ENCODE assay signal across 21 cellular contexts in the genomic region with DNA sequence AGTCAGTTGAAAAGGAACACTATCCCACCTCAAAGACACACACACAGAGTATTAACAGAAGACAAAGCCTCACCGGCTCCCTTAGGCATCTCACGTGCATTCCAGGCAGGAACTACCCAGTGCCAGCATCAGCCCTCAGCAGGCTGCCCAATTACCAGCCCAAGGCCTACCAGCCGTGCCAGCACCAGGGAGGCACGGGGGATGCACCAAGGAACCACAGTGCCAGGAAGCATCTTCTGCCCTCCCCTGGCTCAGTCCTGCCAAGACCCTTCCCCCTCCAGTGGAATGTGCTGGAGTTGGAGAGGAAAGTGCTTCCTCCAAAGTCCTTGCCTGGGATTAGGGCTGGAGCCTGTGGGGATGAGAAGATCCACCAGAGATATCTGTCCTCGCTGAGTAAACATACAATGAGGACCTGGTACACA. TPM values are rescaled to one million over a fixed set of nuclear protein-coding genes. Genes with fewer than 3 reads are reported as not detected.
DNase-seq lines count a peak whose midpoint lies in the region; ATAC-seq and TF ChIP-seq lines count a peak whose summit lies in the region.
"Had no signal": no experiment of that assay in that cellular context is flagged by ENCODE, and none has a peak within 500 bp of the region (broad histone marks: within the 10 kb centered on the region; RNA-seq: fewer than 3 reads in every experiment).

No MANE protein-coding gene starts in this region.

- no peak for TF ChIP-seq EP300 in upper lobe of left lung (IDR thresholded peaks at IDR 0.05)

- TF ChIP-seq POLR2A in upper lobe of left lung (IDR thresholded peaks at IDR 0.05) = no peak

- H3K9me3 ChIP-seq in mammary epithelial cell (replicated peaks; ENCODE audit: insufficient read depth, low read length) (no peaks in the 10 kb centered on the region), neuronal stem cell (replicated peaks in 1 of 2; ENCODE audit: control insufficient read depth in 2 of 2, insufficient read depth in 1 of 2, low read depth in 1 of 2, low read length in 2 of 2) (peaks cover 0 to 2% of the 10 kb centered on the region in 2 donors), upper lobe of left lung (no peaks in the 10 kb centered on the region)

- H3K27me3 ChIP-seq in mammary epithelial cell (ENCODE audit: insufficient read depth, low read length) = no peaks in the 10 kb centered on the region
- H3K27me3 ChIP-seq in neuronal stem cell (ENCODE audit: control insufficient read depth in 3 of 3, insufficient read depth in 3 of 3, low read depth in 1 of 3, low read length in 3 of 3) = peaks cover 0 to 5% (median 0%) of the 10 kb centered on the region in 3 experiments
- H3K27me3 ChIP-seq in upper lobe of left lung = no peaks in the 10 kb centered on the region
- H3K27me3 ChIP-seq: cardiac muscle cell had no signal

- H3K9ac ChIP-seq in mammary epithelial cell (ENCODE audit: insufficient read depth, low read length) (peak overlapping the region; percentile 74), neuronal stem cell (ENCODE audit: low read depth, low read length, poor library complexity) (no peak overlapping the region)

- BruUV-seq in mammary epithelial cell (replicated peaks; lab: Mats Ljungman, UMichigan) = no TSS peak

- H3K23ac ChIP-seq in neuronal stem cell (ENCODE audit: low read depth, low read length, poor library complexity) = no peak overlapping the region

- DNase-seq in Daoy (ENCODE audit: low read depth) (peak; percentile 17), NCI-H69 (lab: John Stamatoyannopoulos, UW) (peak; percentile 62), mammary epithelial cell (no peak), neuronal stem cell (ENCODE audit: low spot score) (no peak), upper lobe of left lung (no peak)
- DNase-seq: activated naive CD4-positive, alpha-beta T cell treated with anti-CD3 and anti-CD28 coated beads for 36 hours; DND-41; effector CD4-positive, alpha-beta T cell; Kasumi-1; NCI-H1930; NCI-H526; RPMI8226; stimulated activated naive CD4-positive, alpha-beta T cell treated with Interleukin-2 at 50 U/mL for 16 hours; T-helper 2 cell had no signal

- peak overlapping the region; percentile 48 for H2BK120ac ChIP-seq in neuronal stem cell (ENCODE audit: low read depth, low read length)

- dilution Hi-C loops in mammary epithelial cell (cut with HindIII; ENCODE audit: low sequenced_read_pairs) = loop anchor here (10.0 kb wide), 1 partner anchor 624 kb away; no protein-coding TSS in a partner anchor

- H2BK15ac ChIP-seq in neuronal stem cell (ENCODE audit: low read length) = peak overlapping the region; percentile 40

- no peak overlapping the region for H4K8ac ChIP-seq in neuronal stem cell (ENCODE audit: low read depth, low read length)

- H3K4me1 ChIP-seq in mammary epithelial cell (ENCODE audit: insufficient read depth, low read length) = peaks cover 66% of the 10 kb centered on the region
- peaks cover 0 to 12% of the 10 kb centered on the region in 2 donors for H3K4me1 ChIP-seq in neuronal stem cell (ENCODE audit: control insufficient read depth in 2 of 2, insufficient read depth in 1 of 2, low read depth in 1 of 2, low read length in 2 of 2)
- peaks cover 0 to 7% (median 2%) of the 10 kb centered on the region in 4 donors for H3K4me1 ChIP-seq in upper lobe of left lung

- H2AFZ ChIP-seq in mammary epithelial cell (ENCODE audit: low read depth, low read length) (peak overlapping the region; percentile 11), neuronal stem cell (ENCODE audit: low read length) (no peak overlapping the region)

- H3K36me3 ChIP-seq in mammary epithelial cell (ENCODE audit: insufficient read depth, low read length) (no peaks in the 10 kb centered on the region), neuronal stem cell (replicated peaks in 1 of 2; ENCODE audit: control insufficient read depth in 2 of 2, insufficient read depth in 2 of 2, low read length in 2 of 2) (no peaks in the 10 kb centered on the region), upper lobe of left lung (no peaks in the 10 kb centered on the region)
- H3K36me3 ChIP-seq: cardiac muscle cell had no signal

- H3K79me1 ChIP-seq in neuronal stem cell (ENCODE audit: low read depth, low read length) = no peaks in the 10 kb centered on the region

- H3K4me3 ChIP-seq in mammary epithelial cell (replicated peaks in 1 of 3; ENCODE audit: insufficient read depth in 1 of 3, low read depth in 2 of 3, low read length in 3 of 3) (no peak overlapping the region), neuronal stem cell (ENCODE audit: low read length in 2 of 2) (no peak overlapping the region), upper lobe of left lung (no peak overlapping the region)
- H3K4me3 ChIP-seq: cardiac muscle cell, skin epidermis had no signal

- peak overlapping the region; percentile 87 for H3K18ac ChIP-seq in neuronal stem cell (ENCODE audit: low read length)

- H4K20me1 ChIP-seq in mammary epithelial cell (ENCODE audit: insufficient read depth, low read length) = no peaks in the 10 kb centered on the region

- H4K91ac ChIP-seq in neuronal stem cell (ENCODE audit: low read depth, low read length, poor library complexity) = no peak overlapping the region

- H3K27ac ChIP-seq in mammary epithelial cell (ENCODE audit: insufficient read depth, low read depth, low read length) = peak overlapping the region; percentile 87
- no peak overlapping the region for H3K27ac ChIP-seq in neuronal stem cell (replicated peaks; ENCODE audit: low read length)
- no peak overlapping the region for H3K27ac ChIP-seq in upper lobe of left lung
- H3K27ac ChIP-seq: cardiac muscle cell had no signal

- H3K79me2 ChIP-seq in mammary epithelial cell (ENCODE audit: insufficient read depth, low read length) = no peaks in the 10 kb centered on the region

- TF ChIP-seq CTCF in mammary epithelial cell (conservative IDR thresholded peaks at IDR 0.05 in 1 of 2, IDR thresholded peaks at IDR 0.05 in 1 of 2; ENCODE audit: extremely low read depth in 1 of 2, insufficient read depth in 1 of 2, low read depth in 1 of 2, low read length in 2 of 2) (no peak), upper lobe of left lung (IDR thresholded peaks at IDR 0.05) (no peak)

- peak overlapping the region; percentile 30 for H2BK5ac ChIP-seq in neuronal stem cell (ENCODE audit: low read length)

- 11% methylated on average over 5 of the region's 5 CpGs for WGBS in mammary epithelial cell (ENCODE audit: low coverage, missing lambda C conversion rate)
- WGBS in neuronal stem cell (ENCODE audit: extremely low coverage in 2 of 2, insufficient read length in 2 of 2, insufficient replicate concordance in 1 of 2), 2 donors = no CpG with 5 or more reads among the region's 5 CpGs
- WGBS in upper lobe of left lung, 2 donors = 72 to 88% methylated on average over 1 to 5 of the region's 5 CpGs

- H3K14ac ChIP-seq in neuronal stem cell (ENCODE audit: low read length) = no peak overlapping the region

- H3K4me2 ChIP-seq in mammary epithelial cell (ENCODE audit: insufficient read depth, low read depth, low read length) = peak overlapping the region; percentile 4
- H3K4me2 ChIP-seq in neuronal stem cell (ENCODE audit: insufficient read depth, low read length, poor library complexity, severe bottlenecking) = no peak overlapping the region

- in situ Hi-C loops in mammary epithelial cell (cut with MboI; ENCODE audit: low sequenced_read_pairs in 2 of 2) = no loop called here

- ATAC-seq in GM19452 (IDR thresholded peaks at IDR 0.05; ENCODE audit: unreplicated experiment) (no peak), upper lobe of left lung (ENCODE audit: low FRiP score in 2 of 2) (no peak), GM21576 (IDR thresholded peaks at IDR 0.05; ENCODE audit: unreplicated experiment) (no peak), HG02610 (IDR thresholded peaks at IDR 0.05; ENCODE audit: unreplicated experiment) (no peak)
- ATAC-seq: HCT116 had no signal

- H2BK12ac ChIP-seq in neuronal stem cell (ENCODE audit: low read length) = no peak overlapping the region

- H3K4ac ChIP-seq in neuronal stem cell (ENCODE audit: low read length) = no peak overlapping the region

- peak overlapping the region; percentile 9 for H2AK5ac ChIP-seq in neuronal stem cell (ENCODE audit: low read depth, low read length)

- CTCF ChIA-PET in mammary epithelial cell (lab: Charles Lee; ENCODE audit: low non-redundant PET) = no interaction called here

- intact Hi-C loops in mammary epithelial cell (cut with micrococcal nuclease) = no loop called here

RNA-seq across cellular contexts. Expression of gene KRT19, which starts 11.0 kb away (rescaled TPM):
- 0.86 TPM in 1 of 2 replicates, not detected in the other for total RNA-seq in Daoy (2014; rRNA removed; shearing (Covaris generic))
- total RNA-seq in mammary epithelial cell (10 to 100 TPM in 1 of 2 donors, not detected in 1; 29.3 TPM), upper lobe of left lung (1,000 to 10,000 TPM in 1 of 6 donors, 100 to 1,000 TPM in 5; 235 to 1,101 (median 666) TPM)
- 1.7 TPM for polyA plus RNA-seq in mammary epithelial cell
- not detected for polyA minus RNA-seq in mammary epithelial cell
- polyA plus RNA-seq in neuronal stem cell (2013, experiment 1 of 2) = 106 TPM
- 103 TPM for polyA plus RNA-seq in neuronal stem cell (2013, experiment 2 of 2)
- total RNA-seq: activated naive CD4-positive, alpha-beta T cell treated with anti-CD3 and anti-CD28 coated beads for 36 hours had no signal

RNA-seq across cellular contexts. Expression of gene KRT15, which starts 20.4 kb away (rescaled TPM):
- total RNA-seq in Daoy (2014; rRNA removed; shearing (Covaris generic)) = 0.51 and 3.1 TPM in 2 replicates
- total RNA-seq in mammary epithelial cell = 1,000 to 10,000 TPM in 1 of 2 donors, 100 to 1,000 TPM in 1; 302 to 1,980 TPM
- 2,083 TPM for polyA plus RNA-seq in mammary epithelial cell
- 1,726 TPM for polyA minus RNA-seq in mammary epithelial cell
- 0.01 TPM for polyA plus RNA-seq in neuronal stem cell (2013, experiment 1 of 2)
- 0.01 TPM for polyA plus RNA-seq in neuronal stem cell (2013, experiment 2 of 2)
- total RNA-seq in upper lobe of left lung = 10 to 100 TPM; 10.5 to 57.9 (median 19.2) TPM
- total RNA-seq: activated naive CD4-positive, alpha-beta T cell treated with anti-CD3 and anti-CD28 coated beads for 36 hours had no signal
- polyA plus RNA-seq: cardiac muscle cell had no signal

RNA-seq across cellular contexts. Expression of gene KRT9, which starts 32.8 kb away (rescaled TPM):
- total RNA-seq in Daoy (2014; rRNA removed; shearing (Covaris generic)) = not detected in 2 replicates
- under 1 TPM; 0.17 to 0.80 TPM for total RNA-seq in mammary epithelial cell
- polyA plus RNA-seq in mammary epithelial cell = 0.35 TPM
- not detected for polyA minus RNA-seq in mammary epithelial cell
- polyA plus RNA-seq in neuronal stem cell (2013, experiment 1 of 2) = not detected
- polyA plus RNA-seq in neuronal stem cell (2013, experiment 2 of 2) = not detected
- total RNA-seq in upper lobe of left lung = not detected
- total RNA-seq: activated naive CD4-positive, alpha-beta T cell treated with anti-CD3 and anti-CD28 coated beads for 36 hours; cardiac muscle cell had no signal
- polyA plus RNA-seq: BJ, cardiac muscle cell had no signal

RNA-seq across cellular contexts. Expression of gene KRT13, which starts 33.7 kb away (rescaled TPM):
- total RNA-seq in Daoy (2014; rRNA removed; shearing (Covaris generic)) = not detected in 2 replicates
- total RNA-seq in mammary epithelial cell (1 to 10 TPM in 1 of 2 donors, under 1 TPM in 1; 0.17 to 1.4 TPM), upper lobe of left lung (10 to 100 TPM in 1 of 6 donors, 1 to 10 TPM in 5; 1.0 to 12.1 (median 7.2) TPM)
- 1.2 TPM for polyA plus RNA-seq in mammary epithelial cell
- polyA minus RNA-seq in mammary epithelial cell = not detected
- polyA plus RNA-seq in neuronal stem cell (2013, experiment 1 of 2) = 0.01 TPM
- not detected for polyA plus RNA-seq in neuronal stem cell (2013, experiment 2 of 2)
- total RNA-seq: activated naive CD4-positive, alpha-beta T cell treated with anti-CD3 and anti-CD28 coated beads for 36 hours; cardiac muscle cell had no signal
- polyA plus RNA-seq: cardiac muscle cell had no signal

RNA-seq across cellular contexts. Expression of gene KRT14, which starts 47.6 kb away (rescaled TPM):
- 0.63 and 1.4 TPM in 2 replicates for total RNA-seq in Daoy (2014; rRNA removed; shearing (Covaris generic))
- total RNA-seq in mammary epithelial cell (1,000 to 10,000 TPM; 4,602 to 9,976 TPM), upper lobe of left lung (not detected)
- polyA plus RNA-seq in mammary epithelial cell = 26,464 TPM
- 15,260 TPM for polyA minus RNA-seq in mammary epithelial cell
- not detected for polyA plus RNA-seq in neuronal stem cell (2013, experiment 1 of 2)
- not detected for polyA plus RNA-seq in neuronal stem cell (2013, experiment 2 of 2)
- total RNA-seq: activated naive CD4-positive, alpha-beta T cell treated with anti-CD3 and anti-CD28 coated beads for 36 hours; cardiac muscle cell had no signal

Comparison
In these comparisons a context has a peak if more than half of its experiments do, and no peak if none do; other contexts are left out.
1. DNase-seq: peak in Daoy (single experiment) and NCI-H69 (single experiment); none in mammary epithelial cell (single experiment), neuronal stem cell (single experiment) and upper lobe of left lung (0 of 2).
2. RNA of gene KRT19, which starts 11.0 kb away (total RNA-seq): 235 to 1,101 TPM in upper lobe of left lung; 29.3 TPM in mammary epithelial cell and 0.86 TPM in Daoy; every median in the first group is over 4 times any median in the second.
3. RNA of gene KRT15, which starts 20.4 kb away (total RNA-seq): 302 to 1,980 TPM in mammary epithelial cell; 10.5 to 57.9 TPM in upper lobe of left lung and 0.51 to 3.1 TPM in Daoy; every median in the first group is over 4 times any median in the second.